Comparison of ENCODE assay signal across 21 cellular contexts in the genomic region with DNA sequence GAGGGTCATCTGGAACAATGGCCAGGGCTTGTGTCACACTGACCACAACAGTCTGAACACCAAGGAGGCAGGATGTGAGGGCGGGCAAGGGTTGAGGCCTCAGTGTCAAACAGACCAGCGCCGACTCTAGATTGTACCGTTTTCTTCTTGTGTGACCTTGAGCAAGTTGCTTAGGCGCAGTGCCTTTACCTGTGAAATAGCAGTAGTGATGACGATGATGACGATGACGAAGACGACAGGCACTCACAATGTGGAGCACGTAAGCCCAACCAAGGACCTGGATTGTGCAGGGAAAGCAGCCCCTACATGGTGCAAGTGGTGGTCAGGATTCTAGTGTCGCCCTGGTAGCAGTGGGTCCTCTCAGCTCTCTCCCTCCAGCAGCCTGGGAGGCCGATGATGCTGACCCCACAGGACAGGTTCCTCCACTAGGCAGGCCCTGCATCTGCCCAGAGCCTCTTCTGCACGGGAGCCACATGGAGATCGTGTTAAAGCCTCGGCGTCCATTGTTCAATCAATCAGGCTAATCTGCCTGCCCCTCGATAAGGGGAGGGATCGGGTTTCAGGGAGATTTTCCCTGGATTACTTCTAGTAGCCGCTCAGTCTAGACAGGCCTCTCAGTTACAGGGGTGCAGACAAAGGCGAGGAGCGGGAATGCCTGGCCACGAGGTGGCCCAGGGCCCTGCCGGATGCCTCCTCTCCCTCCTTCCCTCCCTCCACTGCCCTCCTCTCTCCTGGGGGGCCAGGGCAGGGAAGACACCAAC.
DNase-seq lines count a peak whose midpoint lies in the region; ATAC-seq and TF ChIP-seq lines count a peak whose summit lies in the region.
"Had no signal": no experiment of that assay in that cellular context is flagged by ENCODE, and none has a peak within 500 bp of the region (broad histone marks: within the 10 kb centered on the region; RNA-seq: fewer than 3 reads in every experiment).

No MANE protein-coding gene starts in this region.

- no peaks in the 10 kb centered on the region for H3K36me3 Mint-ChIP-seq in type B pancreatic cell

- H3K9me3 ChIP-seq in testis = no peaks in the 10 kb centered on the region
- H3K9me3 ChIP-seq: right atrium auricular region, tibial nerve had no signal

- H3K27ac ChIP-seq in testis = no peak overlapping the region
- H3K27ac ChIP-seq: right atrium auricular region, tibial nerve had no signal

- H3K9me3 Mint-ChIP-seq in type B pancreatic cell = no peaks in the 10 kb centered on the region
- H3K9me3 Mint-ChIP-seq: activated B cell treated with CpG ODN at 0.5 μM for 24 hours had no signal

- ATAC-seq in GM18511 (IDR thresholded peaks at IDR 0.05; ENCODE audit: unreplicated experiment) = no peak
- ATAC-seq: activated CD8-positive, alpha-beta T cell treated with anti-CD3 and anti-CD28 coated beads, Interleukin-2, amount 10 ng/mL, durations not matched to agents 7 days and 5 days; K562 had no signal

- TF ChIP-seq POLR2A in testis (IDR thresholded peaks at IDR 0.05) = no peak

- H3K27me3 Mint-ChIP-seq in type B pancreatic cell = peaks cover 12% of the 10 kb centered on the region

- no peaks in the 10 kb centered on the region for H3K36me3 ChIP-seq in testis (ENCODE audit: low read depth, missing control alignments)
- H3K36me3 ChIP-seq: right atrium auricular region, tibial nerve had no signal

- DNase-seq in activated effector memory CD4-positive, alpha-beta T cell treated with anti-CD3 and anti-CD28 coated beads, Interleukin-2, amount 50 U/mL, for 16 hours = peak; percentile 55
- no peak for DNase-seq in activated effector memory CD4-positive, alpha-beta T cell treated with Interleukin-2 at 50 U/mL for 16 hours
- peak; percentile 21 for DNase-seq in NCI-H69 (lab: John Stamatoyannopoulos, UW)
- DNase-seq in iPS-NIHi7 (ENCODE audit: extremely low spot score) = peak; percentile 59
- no peak for DNase-seq in type B pancreatic cell (ENCODE audit: extremely low spot score, unreplicated experiment)
- DNase-seq in testis = no peak
- no peak for DNase-seq in kidney glomerular epithelial cell (lab: John Stamatoyannopoulos, UW)
- DNase-seq: activated B cell treated with CpG ODN at 0.5 μM for 24 hours; caudate nucleus; GOT3; NCI-H2081; NCI-H510A treated with DMSO at 0.1 percent for 48 hours; OCI-M1; stimulated activated CD4-positive, alpha-beta T cell treated with anti-CD3 and anti-CD28 coated beads, Interleukin-15, amount 100 ng/mL, for 24 hours; stimulated activated naive CD4-positive, alpha-beta T cell; T-helper 2 cell had no signal

- H3K4me1 ChIP-seq in testis = peaks cover 5% of the 10 kb centered on the region
- H3K4me1 ChIP-seq: right atrium auricular region, tibial nerve had no signal

- TF ChIP-seq CTCF in type B pancreatic cell (conservative IDR thresholded peaks at IDR 0.05) = no peak
- no peak for TF ChIP-seq CTCF in testis (IDR thresholded peaks at IDR 0.05)

- no peaks in the 10 kb centered on the region for H3K27me3 ChIP-seq in testis
- H3K27me3 ChIP-seq: right atrium auricular region had no signal

- peaks cover 33% of the 10 kb centered on the region for H3K4me1 Mint-ChIP-seq in type B pancreatic cell (ENCODE audit: unreplicated experiment)
- H3K4me1 Mint-ChIP-seq: activated B cell treated with CpG ODN at 0.5 μM for 24 hours had no signal

- intact Hi-C loops in testis (cut with DNase I; ENCODE audit: low total_unique reads) = no loop called here

- peak overlapping the region; percentile 28 for H3K27ac Mint-ChIP-seq in type B pancreatic cell
- H3K27ac Mint-ChIP-seq: activated B cell treated with CpG ODN at 0.5 μM for 24 hours had no signal

- no peak overlapping the region for H3K4me3 ChIP-seq in testis
- H3K4me3 ChIP-seq: K562, right atrium auricular region, tibial nerve had no signal

- WGBS in testis, 2 donors = 82 to 95% methylated on average over 14 to 23 of the region's 23 CpGs

- no peak overlapping the region for H3K4me3 Mint-ChIP-seq in type B pancreatic cell
- H3K4me3 Mint-ChIP-seq: activated B cell treated with CpG ODN at 0.5 μM for 24 hours; activated CD8-positive, alpha-beta T cell treated with anti-CD3 and anti-CD28 coated beads, Interleukin-2, amount 10 ng/mL, durations not matched to agents 7 days and 5 days had no signal

Comparison
In these comparisons a context has a peak if more than half of its experiments do, and no peak if none do; other contexts are left out.
1. DNase-seq: peak in activated effector memory CD4-positive, alpha-beta T cell treated with anti-CD3 and anti-CD28 coated beads, Interleukin-2, amount 50 U/mL, for 16 hours (single experiment), NCI-H69 (single experiment) and iPS-NIHi7 (single experiment); none in activated effector memory CD4-positive, alpha-beta T cell treated with Interleukin-2 at 50 U/mL for 16 hours (single experiment), type B pancreatic cell (single experiment), testis (single experiment) and kidney glomerular epithelial cell (single experiment).